ENCODE assay signal across 18 cellular contexts in the genomic region with DNA sequence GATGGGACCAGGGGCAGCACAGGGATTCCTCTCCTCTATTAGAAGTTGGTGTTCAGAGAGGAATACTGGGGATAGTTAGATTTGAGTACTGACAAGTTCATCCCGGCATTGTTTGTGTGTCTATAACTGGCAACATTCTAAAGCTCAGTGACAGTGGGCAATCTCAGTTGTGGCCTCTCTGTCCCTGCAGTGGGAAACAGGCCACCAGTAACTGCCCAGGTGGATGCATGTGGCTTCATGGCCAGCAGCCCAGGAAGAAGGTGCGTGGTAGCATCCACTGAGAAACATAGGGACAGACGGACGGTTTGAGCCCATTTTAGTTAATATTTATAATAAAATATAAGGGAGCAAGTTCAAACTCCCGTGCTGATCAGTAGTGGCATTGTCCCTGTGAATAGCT.
"Had no signal": no experiment of that assay in that cellular context is flagged by ENCODE, and none has a peak within 500 bp of the region (broad histone marks: within the 10 kb centered on the region; RNA-seq: fewer than 3 reads in every experiment).

No MANE protein-coding gene starts in this region.

- H3K4me3 Mint-ChIP-seq: activated CD8-positive, alpha-beta memory T cell treated with anti-CD3 and anti-CD28 coated beads, Interleukin-2, amount 10 ng/mL, durations not matched to agents 7 days and 5 days; activated T-cell treated with anti-CD3 and anti-CD28 coated beads, Interleukin-2, amount 50 U/mL, for 24 hours; memory B cell; stimulated activated naive CD8-positive, alpha-beta T cell treated with anti-CD3 and anti-CD28 coated beads, Interleukin-15, amount 100 ng/mL, for 72 hours had no signal

- H3K4me3 ChIP-seq: prostate gland, vagina had no signal

- H3K27me3 Mint-ChIP-seq: memory B cell had no signal

- H3K9me3 Mint-ChIP-seq: activated naive CD4-positive, alpha-beta T cell treated with anti-CD3 and anti-CD28 coated beads, Interleukin-2, amount 50 U/mL, for 72 hours; activated T-cell treated with anti-CD3 and anti-CD28 coated beads, Interleukin-2, amount 50 U/mL, for 24 hours; memory B cell; natural killer cell treated with Interleukin-12 subunit alpha and Interleukin-12 subunit beta and Interleukin-15 and Interleukin-18, amount 100 ng/mL, for 72 hours; stimulated activated naive CD8-positive, alpha-beta T cell treated with anti-CD3 and anti-CD28 coated beads, Interleukin-15, amount 100 ng/mL, for 72 hours had no signal

- H3K27me3 ChIP-seq: vagina had no signal

- ATAC-seq: activated naive CD4-positive, alpha-beta T cell treated with anti-CD3 and anti-CD28 coated beads, Interleukin-2, amount 50 U/mL, for 72 hours; stimulated activated naive CD8-positive, alpha-beta T cell treated with anti-CD3 and anti-CD28 coated beads, Interleukin-15, amount 100 ng/mL, for 72 hours had no signal

- H3K36me3 Mint-ChIP-seq: activated CD8-positive, alpha-beta memory T cell treated with anti-CD3 and anti-CD28 coated beads, Interleukin-2, amount 10 ng/mL, durations not matched to agents 7 days and 5 days; natural killer cell treated with Interleukin-12 subunit alpha and Interleukin-12 subunit beta and Interleukin-15 and Interleukin-18, amount 100 ng/mL, for 72 hours had no signal

- DNase-seq: activated CD4-positive, alpha-beta T cell treated with anti-CD3 and anti-CD28 coated beads, Interleukin-2, amount 50 U/mL, for 48 hours; activated CD4-positive, CD25-positive, alpha-beta regulatory T cell treated with anti-CD3 and anti-CD28 coated beads, Interleukin-2, amount 50 U/mL, for 72 hours; activated CD8-positive, alpha-beta memory T cell treated with anti-CD3 and anti-CD28 coated beads, Interleukin-2, amount 10 ng/mL, durations not matched to agents 7 days and 5 days; activated effector memory CD4-positive, alpha-beta T cell treated with Interleukin-2 at 50 U/mL for 16 hours; activated T-cell treated with anti-CD3 and anti-CD28 coated beads, Interleukin-2, amount 50 U/mL, for 24 hours; amygdala; effector CD4-positive, alpha-beta T cell; hypothalamus; nucleus accumbens; stimulated activated CD4-positive, alpha-beta T cell treated with anti-CD3 and anti-CD28 coated beads, Interleukin-15, amount 100 ng/mL, for 24 hours; stimulated activated CD4-positive, alpha-beta T cell treated with anti-CD3 and anti-CD28 coated beads, Interleukin-4, amount 100 ng/mL, for 24 hours; stimulated activated naive CD8-positive, alpha-beta T cell treated with anti-CD3 and anti-CD28 coated beads, Interleukin-15, amount 100 ng/mL, for 72 hours had no signal

- H3K9me3 ChIP-seq: prostate gland, vagina had no signal

- H3K27ac Mint-ChIP-seq: activated CD8-positive, alpha-beta memory T cell treated with anti-CD3 and anti-CD28 coated beads, Interleukin-2, amount 10 ng/mL, durations not matched to agents 7 days and 5 days; activated naive CD4-positive, alpha-beta T cell treated with anti-CD3 and anti-CD28 coated beads, Interleukin-2, amount 50 U/mL, for 72 hours; activated T-cell treated with anti-CD3 and anti-CD28 coated beads, Interleukin-2, amount 50 U/mL, for 24 hours; memory B cell; stimulated activated naive CD8-positive, alpha-beta T cell treated with anti-CD3 and anti-CD28 coated beads, Interleukin-15, amount 100 ng/mL, for 72 hours had no signal

- H3K4me1 ChIP-seq: prostate gland had no signal

- H3K27ac ChIP-seq: epithelial cell of prostate, prostate gland had no signal
